15 cellular contexts compared by ENCODE assay signal in genomic region chr3:158443632-158444031, GRCh38.
DNase-seq lines count a peak whose midpoint lies in the region; ATAC-seq, FAIRE-seq and TF ChIP-seq lines count a peak whose summit lies in the region.
"Had no signal": no experiment of that assay in that cellular context is flagged by ENCODE, and none has a peak within 500 bp of the region (broad histone marks: within the 10 kb centered on the region; RNA-seq: fewer than 3 reads in every experiment).

No MANE protein-coding gene starts in this region.

- no peak overlapping the region for H3K27ac ChIP-seq in smooth muscle cell (ENCODE audit: low read depth)
- H3K27ac ChIP-seq: heart left ventricle, SK-N-MC, upper lobe of left lung had no signal

- H3K4me1 ChIP-seq in smooth muscle cell (ENCODE audit: low read depth) = peaks cover 11% of the 10 kb centered on the region
- H3K4me1 ChIP-seq: heart left ventricle, upper lobe of left lung had no signal

- H3K36me3 ChIP-seq in smooth muscle cell (ENCODE audit: low read depth) = no peaks in the 10 kb centered on the region
- H3K36me3 ChIP-seq: heart left ventricle, upper lobe of left lung had no signal

- H3K4me2 ChIP-seq in smooth muscle cell = no peak overlapping the region

- no peaks in the 10 kb centered on the region for H4K20me1 ChIP-seq in smooth muscle cell (ENCODE audit: low read depth)

- no peaks in the 10 kb centered on the region for H3K27me3 ChIP-seq in smooth muscle cell (ENCODE audit: low read depth)
- H3K27me3 ChIP-seq: heart left ventricle, upper lobe of left lung had no signal

- H3K79me2 ChIP-seq in smooth muscle cell (ENCODE audit: low read depth) = no peaks in the 10 kb centered on the region

- no peaks in the 10 kb centered on the region for H3K9me3 ChIP-seq in smooth muscle cell (replicated peaks; ENCODE audit: low read depth)
- H3K9me3 ChIP-seq: upper lobe of left lung had no signal

- H3K4me3 ChIP-seq in smooth muscle cell = no peak overlapping the region
- H3K4me3 ChIP-seq: heart left ventricle, SK-N-MC, upper lobe of left lung had no signal

- WGBS in smooth muscle cell (ENCODE audit: low lambda C conversion rate) = 96% methylated on average over 1 of the region's 1 CpG

- no peak overlapping the region for H3K9ac ChIP-seq in smooth muscle cell (ENCODE audit: low read depth)

- H3F3A ChIP-seq in smooth muscle cell (ENCODE audit: low read depth) = no peaks in the 10 kb centered on the region

- no peak overlapping the region for H2AFZ ChIP-seq in smooth muscle cell (ENCODE audit: low read depth)

- ATAC-seq in GM18498 (IDR thresholded peaks at IDR 0.05; ENCODE audit: unreplicated experiment) (peak; percentile 94), HG02623 (IDR thresholded peaks at IDR 0.05; ENCODE audit: unreplicated experiment) (peak; percentile 91), HG03378 (IDR thresholded peaks at IDR 0.05; ENCODE audit: unreplicated experiment) (peak; percentile 97)
- ATAC-seq: heart left ventricle had no signal

- FAIRE-seq in GM19239 (lab: Jason Lieb, UNC) = peak; percentile 66

- DNase-seq in GM19239 (ENCODE audit: insufficient read length, low spot score) (no peak), smooth muscle cell (lab: John Stamatoyannopoulos, UW; ENCODE audit: unreplicated experiment) (no peak), AML-193 (lab: John Stamatoyannopoulos, UW) (no peak), AG08395 (ENCODE audit: low spot score) (no peak), Ammon's horn (ENCODE audit: low spot score) (no peak)
- DNase-seq: activated CD4-positive, alpha-beta T cell treated with anti-CD3 and anti-CD28 coated beads, Interleukin-2, amount 50 U/mL, for 4 hours; aorta; heart left ventricle; NCI-H69; posterior cingulate gyrus; upper lobe of left lung had no signal

- no peak for TF ChIP-seq CTCF in smooth muscle cell (IDR thresholded peaks at IDR 0.05; ENCODE audit: borderline replicate concordance, insufficient read depth, poor library complexity, severe bottlenecking)
